In the genomic region with DNA sequence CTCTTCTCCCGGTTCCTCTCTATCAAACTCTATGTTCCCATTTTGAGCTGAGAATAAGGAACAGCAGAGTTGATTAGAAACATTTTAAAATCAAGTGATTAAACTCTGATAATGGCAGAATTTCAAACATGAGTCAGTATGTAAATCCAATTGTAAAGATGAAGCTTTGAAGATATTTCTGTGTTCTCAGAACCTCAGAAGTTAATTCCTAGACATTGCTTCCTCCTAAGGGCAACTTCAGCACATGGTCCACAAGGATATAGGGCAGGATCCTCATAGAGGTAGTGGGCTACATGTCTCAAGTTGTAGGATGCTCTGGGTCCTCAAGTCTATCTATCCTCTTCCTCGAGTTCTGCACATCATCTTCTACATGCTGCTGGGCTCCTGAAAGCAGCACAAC, we compare ENCODE assay signal across 9 cellular contexts. TPM values are rescaled to one million over a fixed set of nuclear protein-coding genes. Genes with fewer than 3 reads are reported as not detected.
DNase-seq lines count a peak whose midpoint lies in the region; ATAC-seq and TF ChIP-seq lines count a peak whose summit lies in the region.
"Had no signal": no experiment of that assay in that cellular context is flagged by ENCODE, and none has a peak within 500 bp of the region (broad histone marks: within the 10 kb centered on the region; RNA-seq: fewer than 3 reads in every experiment).

No MANE protein-coding gene starts in this region.

- H3K9me3 Mint-ChIP-seq in activated naive CD8-positive, alpha-beta T cell treated with anti-CD3 and anti-CD28 coated beads for 36 hours = peaks cover 5% of the 10 kb centered on the region

- H3K27ac Mint-ChIP-seq in activated naive CD8-positive, alpha-beta T cell treated with anti-CD3 and anti-CD28 coated beads for 36 hours = peak overlapping the region; percentile 84

- H3K4me3 ChIP-seq in gastrocnemius medialis = no peak overlapping the region
- H3K4me3 ChIP-seq: HAP-1, ovary had no signal

- H3K36me3 Mint-ChIP-seq in activated naive CD8-positive, alpha-beta T cell treated with anti-CD3 and anti-CD28 coated beads for 36 hours = no peaks in the 10 kb centered on the region

- peaks cover 7 to 9% of the 10 kb centered on the region in 2 donors for H3K4me1 ChIP-seq in gastrocnemius medialis
- H3K4me1 ChIP-seq: HAP-1 had no signal

- H3K4me3 Mint-ChIP-seq in activated naive CD8-positive, alpha-beta T cell treated with anti-CD3 and anti-CD28 coated beads for 36 hours = no peak overlapping the region

- no peak for DNase-seq in activated naive CD8-positive, alpha-beta T cell treated with anti-CD3 and anti-CD28 coated beads for 36 hours
- DNase-seq in gastrocnemius medialis = no peak
- no peak for DNase-seq in DMS114 treated with DMSO at 0.1 percent for 48 hours (lab: John Stamatoyannopoulos, UW; ENCODE audit: unreplicated experiment)
- no peak for DNase-seq in GM20000 (ENCODE audit: low spot score)
- DNase-seq: ovary had no signal

- in situ Hi-C loops in gastrocnemius medialis (cut with MboI; ENCODE audit: low sequenced_read_pairs in 4 of 4) = loop anchor here in 3 of 4 donors (5.0 to 25.0 kb wide), 5 partner anchors 442 to 897 kb away; no protein-coding TSS in a partner anchor

- ATAC-seq in GM18907 (IDR thresholded peaks at IDR 0.05; ENCODE audit: unreplicated experiment) = peak; percentile 6
- ATAC-seq in HG03097 (IDR thresholded peaks at IDR 0.05; ENCODE audit: low FRiP score, unreplicated experiment) = peak; percentile 5
- ATAC-seq in gastrocnemius medialis = no peak
- ATAC-seq in GM18517 (IDR thresholded peaks at IDR 0.05; ENCODE audit: unreplicated experiment) = no peak

- peak overlapping the region; percentile 8 to 45 (median 19) for H3K27ac ChIP-seq in gastrocnemius medialis
- H3K27ac ChIP-seq: ovary had no signal

- peaks cover 24% of the 10 kb centered on the region for H3K4me1 Mint-ChIP-seq in activated naive CD8-positive, alpha-beta T cell treated with anti-CD3 and anti-CD28 coated beads for 36 hours

- TF ChIP-seq POLR2A in gastrocnemius medialis (IDR thresholded peaks at IDR 0.05) = no peak

- no peaks in the 10 kb centered on the region for H3K27me3 ChIP-seq in gastrocnemius medialis
- H3K27me3 ChIP-seq: ovary had no signal

- TF ChIP-seq CTCF in gastrocnemius medialis (IDR thresholded peaks at IDR 0.05 in 4 of 5, conservative IDR thresholded peaks at IDR 0.05 in 1 of 5) (no peak), GM20000 (IDR thresholded peaks at IDR 0.05; ENCODE audit: extremely low read depth, missing control alignments) (no peak)

- no peaks in the 10 kb centered on the region for H3K27me3 Mint-ChIP-seq in activated naive CD8-positive, alpha-beta T cell treated with anti-CD3 and anti-CD28 coated beads for 36 hours

- intact Hi-C loops in gastrocnemius medialis (cut with DNase I; ENCODE audit: low total_unique reads) = no loop called here

- no peaks in the 10 kb centered on the region for H3K9me3 ChIP-seq in gastrocnemius medialis
- H3K9me3 ChIP-seq: HAP-1, ovary had no signal

- H3K36me3 ChIP-seq in gastrocnemius medialis = no peaks in the 10 kb centered on the region
- H3K36me3 ChIP-seq: HAP-1, ovary had no signal

RNA-seq across cellular contexts. Expression of gene QPCT, which starts 46.3 kb away (rescaled TPM):
- 1 to 10 TPM; 2.5 to 3.0 TPM for total RNA-seq in activated naive CD8-positive, alpha-beta T cell treated with anti-CD3 and anti-CD28 coated beads for 36 hours
- total RNA-seq in gastrocnemius medialis = 1 to 10 TPM; 1.5 to 6.4 (median 4.7) TPM

Comparison
In these comparisons a context has a peak if more than half of its experiments do, and no peak if none do; other contexts are left out.
1. ATAC-seq: peak in GM18907 (single experiment) and HG03097 (single experiment); none in gastrocnemius medialis (0 of 2) and GM18517 (single experiment).